ENCODE assay signal across 1 cellular context in the genomic region with DNA sequence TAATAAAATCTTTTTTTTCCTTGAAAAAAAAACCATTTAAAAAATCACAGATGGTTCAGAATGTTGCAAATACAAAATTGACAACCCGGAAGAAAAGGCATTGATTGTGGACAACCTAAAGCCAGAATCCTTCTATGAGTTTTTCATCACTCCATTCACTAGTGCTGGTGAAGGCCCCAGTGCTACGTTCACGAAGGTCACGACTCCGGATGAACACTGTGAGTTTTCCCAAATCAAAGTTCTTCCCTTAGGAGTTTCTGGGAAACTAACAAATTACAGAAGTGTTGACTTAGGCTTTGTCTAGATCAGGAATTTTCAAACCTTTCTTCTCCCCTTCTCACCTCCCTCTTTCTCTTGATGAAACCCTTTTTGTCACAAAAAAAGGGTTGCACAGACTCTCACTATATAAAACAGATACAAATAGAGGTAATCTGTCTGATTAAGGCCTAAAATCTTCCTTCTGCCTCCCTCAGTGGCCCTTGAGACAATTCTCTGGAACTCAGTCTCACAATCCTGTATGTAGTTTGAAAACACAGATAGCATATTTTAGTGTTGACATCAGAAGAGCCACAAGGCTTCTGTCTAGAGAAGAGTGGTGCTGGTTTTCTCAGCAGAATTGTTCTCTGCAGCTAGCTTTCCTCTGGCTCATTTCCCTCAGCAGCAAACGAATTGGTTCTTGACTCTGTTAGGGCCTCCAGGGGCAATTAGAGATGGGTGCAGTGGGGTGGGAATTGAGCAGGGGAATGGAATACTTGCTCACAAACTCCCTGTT.
TF ChIP-seq lines count a peak whose summit lies in the region.

No MANE protein-coding gene starts in this region.

TF ChIP-seq in SK-N-SH treated with all-trans-retinoic acid at 6 μM for 48 hours, 23 proteins besides CTCF, POLR2A, EP300 and RAD21 (continued from another document):
- TF ChIP-seq TCF4 (CRISPR knock-in tag; IDR thresholded peaks at IDR 0.05; ENCODE audit: borderline replicate concordance) = no peak
